Comparison of ENCODE assay signal across 1 cellular context in genomic region chr17:76240461-76241204, GRCh38.
TF ChIP-seq lines count a peak whose summit lies in the region.

TSS of gene RNF157 (minus strand) at chr17:76240493. CDS start at chr17:76240240, 253 bp downstream.

TF ChIP-seq in WTC11, 78 proteins besides CTCF, POLR2A, EP300 and RAD21 (continued from another document):
- peak; percentile 68; the same call in 1 of the 2 replicates for TF ChIP-seq ARID4B (CRISPR knock-in tag; IDR thresholded peaks at IDR 0.05; ENCODE audit: borderline replicate concordance)
- TF ChIP-seq PRDM15 (CRISPR knock-in tag; IDR thresholded peaks at IDR 0.05): peak; percentile 34; the same call in 1 of the 2 replicates
- TF ChIP-seq CREB1 (CRISPR knock-in tag; IDR thresholded peaks at IDR 0.05): no peak
- no peak for TF ChIP-seq ZNF396 (CRISPR knock-in tag; IDR thresholded peaks at IDR 0.05; ENCODE audit: borderline replicate concordance)
- no peak for TF ChIP-seq ZNF219 (CRISPR knock-in tag; IDR thresholded peaks at IDR 0.05; ENCODE audit: borderline replicate concordance)
- TF ChIP-seq NFYB (CRISPR knock-in tag; conservative IDR thresholded peaks at IDR 0.05; ENCODE audit: low read depth): peak; percentile 86
- TF ChIP-seq ZNF317 (CRISPR knock-in tag; IDR thresholded peaks at IDR 0.05; ENCODE audit: borderline replicate concordance, low read depth): no peak
- TF ChIP-seq HMGXB4 (CRISPR knock-in tag; IDR thresholded peaks at IDR 0.05): 0 out of 2 replicates have a peak, but pooled peaks have one; percentile 54
- no peak for TF ChIP-seq GTF2I (CRISPR knock-in tag; conservative IDR thresholded peaks at IDR 0.05)
- no peak for TF ChIP-seq GRHL2 (CRISPR knock-in tag; IDR thresholded peaks at IDR 0.05; ENCODE audit: insufficient replicate concordance, severe bottlenecking)
- peak; percentile 90 for TF ChIP-seq MAX (CRISPR knock-in tag; IDR thresholded peaks at IDR 0.05)
- no peak for TF ChIP-seq EMX1 (CRISPR knock-in tag; IDR thresholded peaks at IDR 0.05)
- TF ChIP-seq ESRRA (CRISPR knock-in tag; IDR thresholded peaks at IDR 0.05; ENCODE audit: borderline replicate concordance): 0 out of 2 replicates have a peak, but pooled peaks have one; percentile 31
- TF ChIP-seq AR (CRISPR knock-in tag; IDR thresholded peaks at IDR 0.05): no peak
- no peak for TF ChIP-seq PRRX2 (CRISPR knock-in tag; IDR thresholded peaks at IDR 0.05)
- TF ChIP-seq TEAD1 (CRISPR knock-in tag; IDR thresholded peaks at IDR 0.05): peak; percentile 57; the same call in 1 of the 2 replicates
- TF ChIP-seq FOXP4 (CRISPR knock-in tag; IDR thresholded peaks at IDR 0.05): peak; percentile 76
- TF ChIP-seq CBFB (CRISPR knock-in tag; IDR thresholded peaks at IDR 0.05; ENCODE audit: low read depth): no peak
- TF ChIP-seq ZNF425 (CRISPR knock-in tag; conservative IDR thresholded peaks at IDR 0.05): no peak
- no peak for TF ChIP-seq ATF1 (CRISPR knock-in tag; IDR thresholded peaks at IDR 0.05)
- TF ChIP-seq E2F5 (CRISPR knock-in tag; IDR thresholded peaks at IDR 0.05): peak; percentile 80; the same call in 1 of the 2 replicates
- TF ChIP-seq USF1 (CRISPR knock-in tag; IDR thresholded peaks at IDR 0.05): peak; percentile 37
- peak; percentile 61 for TF ChIP-seq SP1 (CRISPR knock-in tag; conservative IDR thresholded peaks at IDR 0.05)
- peak; percentile 89 for TF ChIP-seq ETV6 (CRISPR knock-in tag; IDR thresholded peaks at IDR 0.05)
